ENCODE assay signal across 11 cellular contexts in genomic region chr2:187552381-187552780, GRCh38. TPM values are rescaled to one million over a fixed set of nuclear protein-coding genes. Genes with fewer than 3 reads are reported as not detected.
DNase-seq lines count a peak whose midpoint lies in the region; ATAC-seq and TF ChIP-seq lines count a peak whose summit lies in the region.
"Had no signal": no experiment of that assay in that cellular context is flagged by ENCODE, and none has a peak within 500 bp of the region (broad histone marks: within the 10 kb centered on the region; RNA-seq: fewer than 3 reads in every experiment).

No MANE protein-coding gene starts in this region.

- H3K27me3 Mint-ChIP-seq in natural killer cell treated with Interleukin-12 subunit alpha and Interleukin-12 subunit beta and Interleukin-15 and Interleukin-18, amount 100 ng/mL, for 72 hours, result no peaks in the 10 kb centered on the region

- H3K27me3 ChIP-seq in MG63 (no peaks in the 10 kb centered on the region), duodenal mucosa (ENCODE audit: control insufficient read depth in 1 of 2, insufficient read depth in 2 of 2, low read length in 2 of 2) (no peaks in the 10 kb centered on the region), thoracic aorta (replicated peaks; ENCODE audit: insufficient read depth) (no peaks in the 10 kb centered on the region)

- no peak for TF ChIP-seq CTCF in thoracic aorta (IDR thresholded peaks at IDR 0.05)

- H3K9me3 Mint-ChIP-seq in stimulated activated effector memory CD8-positive, alpha-beta T cell treated with anti-CD3 and anti-CD28 coated beads, Interleukin-12 subunit alpha, Interleukin-12 subunit beta, amount 100 ng/mL, for 72 hours, result no peaks in the 10 kb centered on the region
- H3K9me3 Mint-ChIP-seq in natural killer cell treated with Interleukin-12 subunit alpha and Interleukin-12 subunit beta and Interleukin-15 and Interleukin-18, amount 100 ng/mL, for 72 hours, result no peaks in the 10 kb centered on the region

- H3K4me3 ChIP-seq in MG63 (peak overlapping the region; percentile 67), duodenal mucosa (ENCODE audit: low read depth in 1 of 2, low read length in 2 of 2) (peak overlapping the region; percentile 50 to 75), thoracic aorta (peak overlapping the region; percentile 71)

- H3K36me3 Mint-ChIP-seq in stimulated activated effector memory CD8-positive, alpha-beta T cell treated with anti-CD3 and anti-CD28 coated beads, Interleukin-12 subunit alpha, Interleukin-12 subunit beta, amount 100 ng/mL, for 72 hours, result no peaks in the 10 kb centered on the region
- H3K36me3 Mint-ChIP-seq in natural killer cell treated with Interleukin-12 subunit alpha and Interleukin-12 subunit beta and Interleukin-15 and Interleukin-18, amount 100 ng/mL, for 72 hours, result no peaks in the 10 kb centered on the region

- DNase-seq in MG63, result no peak
- peak; percentile 43 to 45 for DNase-seq in lung microvascular endothelial cell (ENCODE audit: low read depth in 2 of 2)
- no peak for DNase-seq in thoracic aorta (ENCODE audit: low spot score)
- DNase-seq in stimulated activated effector memory CD8-positive, alpha-beta T cell treated with anti-CD3 and anti-CD28 coated beads, Interleukin-12 subunit alpha, Interleukin-12 subunit beta, amount 100 ng/mL, for 72 hours (ENCODE audit: low spot score in 2 of 2), result no peak
- no peak for DNase-seq in NK-92 (lab: John Stamatoyannopoulos, UW; ENCODE audit: unreplicated experiment)
- no peak for DNase-seq in natural killer cell treated with Interleukin-12 subunit alpha and Interleukin-12 subunit beta and Interleukin-15 and Interleukin-18, amount 100 ng/mL, for 72 hours (ENCODE audit: low spot score)
- no peak for DNase-seq in AG20443 (ENCODE audit: low spot score)
- DNase-seq: head of caudate nucleus, NCI-H524 treated with DMSO at 0.1 percent for 48 hours, SHP77 treated with DMSO at 0.1 percent for 48 hours had no signal

- no peak overlapping the region for H3K9ac ChIP-seq in duodenal mucosa (ENCODE audit: low read depth in 1 of 2, low read length in 2 of 2)

- H3K4me1 ChIP-seq in duodenal mucosa (ENCODE audit: control insufficient read depth in 1 of 2, insufficient read depth in 2 of 2, low read length in 2 of 2), result peaks cover 4 to 15% of the 10 kb centered on the region in 2 donors
- peaks cover 0 to 9% of the 10 kb centered on the region in 2 donors for H3K4me1 ChIP-seq in thoracic aorta (ENCODE audit: control insufficient read depth in 1 of 2, low read depth in 2 of 2)

- no peaks in the 10 kb centered on the region for H3K4me1 Mint-ChIP-seq in stimulated activated effector memory CD8-positive, alpha-beta T cell treated with anti-CD3 and anti-CD28 coated beads, Interleukin-12 subunit alpha, Interleukin-12 subunit beta, amount 100 ng/mL, for 72 hours
- H3K4me1 Mint-ChIP-seq in natural killer cell treated with Interleukin-12 subunit alpha and Interleukin-12 subunit beta and Interleukin-15 and Interleukin-18, amount 100 ng/mL, for 72 hours (ENCODE audit: low read depth in 2 of 2), result no peaks in the 10 kb centered on the region

- H3K9me3 ChIP-seq in MG63 (no peaks in the 10 kb centered on the region), duodenal mucosa (ENCODE audit: control insufficient read depth in 1 of 2, low read length in 2 of 2) (no peaks in the 10 kb centered on the region), thoracic aorta (no peaks in the 10 kb centered on the region)

- no peak for ATAC-seq in thoracic aorta (ENCODE audit: insufficient number of reproducible peaks, low FRiP score, low read depth)
- ATAC-seq in stimulated activated effector memory CD8-positive, alpha-beta T cell treated with anti-CD3 and anti-CD28 coated beads, Interleukin-12 subunit alpha, Interleukin-12 subunit beta, amount 100 ng/mL, for 72 hours, result no peak
- ATAC-seq in natural killer cell treated with Interleukin-12 subunit alpha and Interleukin-12 subunit beta and Interleukin-15 and Interleukin-18, amount 100 ng/mL, for 72 hours, result no peak

- H3K36me3 ChIP-seq in MG63, result peaks cover 7% of the 10 kb centered on the region
- no peaks in the 10 kb centered on the region for H3K36me3 ChIP-seq in duodenal mucosa (ENCODE audit: control insufficient read depth in 1 of 2, insufficient read depth in 2 of 2, low read length in 2 of 2)
- no peaks in the 10 kb centered on the region for H3K36me3 ChIP-seq in thoracic aorta

- H3K4me3 Mint-ChIP-seq in stimulated activated effector memory CD8-positive, alpha-beta T cell treated with anti-CD3 and anti-CD28 coated beads, Interleukin-12 subunit alpha, Interleukin-12 subunit beta, amount 100 ng/mL, for 72 hours, result no peak overlapping the region
- H3K4me3 Mint-ChIP-seq in natural killer cell treated with Interleukin-12 subunit alpha and Interleukin-12 subunit beta and Interleukin-15 and Interleukin-18, amount 100 ng/mL, for 72 hours, result no peak overlapping the region

- H3K27ac ChIP-seq in duodenal mucosa (ENCODE audit: low read depth, low read length), result no peak overlapping the region
- no peak overlapping the region for H3K27ac ChIP-seq in thoracic aorta

- H3K27ac Mint-ChIP-seq in stimulated activated effector memory CD8-positive, alpha-beta T cell treated with anti-CD3 and anti-CD28 coated beads, Interleukin-12 subunit alpha, Interleukin-12 subunit beta, amount 100 ng/mL, for 72 hours, result no peak overlapping the region
- H3K27ac Mint-ChIP-seq in natural killer cell treated with Interleukin-12 subunit alpha and Interleukin-12 subunit beta and Interleukin-15 and Interleukin-18, amount 100 ng/mL, for 72 hours, result no peak overlapping the region

RNA-seq across cellular contexts. Expression of gene TFPI, which starts 1.9 kb away (rescaled TPM):
- total RNA-seq in MG63 (2014; rRNA removed; shearing (Covaris generic); ENCODE audit: low replicate concordance), result 12.0 and 15.0 TPM in 2 replicates
- total RNA-seq in lung microvascular endothelial cell (814 and 1,922 TPM in 2 replicates), thoracic aorta (10 to 100 TPM; 63.5 to 86.8 TPM)
- total RNA-seq in natural killer cell treated with Interleukin-12 subunit alpha and Interleukin-12 subunit beta and Interleukin-15 and Interleukin-18, amount 100 ng/mL, for 72 hours, result 1 to 10 TPM in 1 of 2 donors, under 1 TPM in 1; 0.56 to 1.9 TPM

Comparison
In these comparisons a context has a peak if more than half of its experiments do, and no peak if none do; other contexts are left out.
1. DNase-seq: peak in lung microvascular endothelial cell (2 of 2); none in MG63 (single experiment), thoracic aorta (single experiment), stimulated activated effector memory CD8-positive, alpha-beta T cell treated with anti-CD3 and anti-CD28 coated beads, Interleukin-12 subunit alpha, Interleukin-12 subunit beta, amount 100 ng/mL, for 72 hours (0 of 2), NK-92 (single experiment), natural killer cell treated with Interleukin-12 subunit alpha and Interleukin-12 subunit beta and Interleukin-15 and Interleukin-18, amount 100 ng/mL, for 72 hours (single experiment) and AG20443 (single experiment).
2. Peak in every context shown above with its lines, with median percentiles within 50 percentile points of each other: H3K4me3 ChIP-seq.